Comparison of ENCODE assay signal across 20 cellular contexts in genomic region chr5:41012318-41012717, GRCh38. TPM values are rescaled to one million over a fixed set of nuclear protein-coding genes. Genes with fewer than 3 reads are reported as not detected.
A peak's percentile ranks its signal among the peaks of the same experiment; 100 is the strongest.
DNase-seq lines count a peak whose midpoint lies in the region; ATAC-seq and TF ChIP-seq lines count a peak whose summit lies in the region.
"Had no signal": no experiment of that assay in that cellular context is flagged by ENCODE, and none has a peak within 500 bp of the region (broad histone marks: within the 10 kb centered on the region; RNA-seq: fewer than 3 reads in every experiment).

No MANE protein-coding gene starts in this region.

- ATAC-seq in SK-N-SH treated with all-trans-retinoic acid at 6 μM for 48 hours (no peak), upper lobe of right lung (peak; percentile 63), GM18909 (IDR thresholded peaks at IDR 0.05; ENCODE audit: poor library complexity, unreplicated experiment) (no peak), GM21423 (IDR thresholded peaks at IDR 0.05; ENCODE audit: unreplicated experiment) (no peak)
- ATAC-seq: A549; CD8-positive, alpha-beta T cell; HCT116 had no signal

- H3K9me3 ChIP-seq in liver (ENCODE audit: control insufficient read depth in 4 of 4, low read length in 3 of 4) (no peaks in the 10 kb centered on the region), upper lobe of right lung (no peaks in the 10 kb centered on the region)
- H3K9me3 ChIP-seq: A549 had no signal

- H3K9ac ChIP-seq in liver (ENCODE audit: low read depth in 1 of 2, low read length in 2 of 2): no peak overlapping the region

- TF ChIP-seq CTCF in liver (IDR thresholded peaks at IDR 0.05; ENCODE audit: low read depth, low read length, missing input control) (no peak), upper lobe of right lung (IDR thresholded peaks at IDR 0.05) (no peak)

- H3K4me3 ChIP-seq in liver (ENCODE audit: low read depth in 1 of 3, low read length in 3 of 3): no peak overlapping the region
- no peak overlapping the region for H3K4me3 ChIP-seq in upper lobe of right lung
- H3K4me3 ChIP-seq: A549 had no signal

- TF ChIP-seq RAD21 in liver (IDR thresholded peaks at IDR 0.05): peak; percentile 44 to 54

- WGBS in liver: 37% methylated on average over 4 of the region's 4 CpGs

- DNase-seq in SHP77 (lab: John Stamatoyannopoulos, UW) (peak; percentile 25 to 57), upper lobe of right lung (no peak), foreskin melanocyte (no peak)
- DNase-seq: CD8-positive, alpha-beta T cell; COR-L47; DMS153; DMS79 treated with DMSO at 0.1 percent for 48 hours; EL; GDM1; IMR-90 had no signal

- peak overlapping the region; percentile 42 to 48 for H3K27ac ChIP-seq in liver (ENCODE audit: low read depth in 1 of 2, low read length in 2 of 2)
- no peak overlapping the region for H3K27ac ChIP-seq in upper lobe of right lung
- H3K27ac ChIP-seq: A549 had no signal

- no peaks in the 10 kb centered on the region for H3K27me3 ChIP-seq in liver (ENCODE audit: control insufficient read depth in 4 of 4, insufficient read depth in 4 of 4, low read length in 3 of 4)
- no peaks in the 10 kb centered on the region for H3K27me3 ChIP-seq in upper lobe of right lung

- intact Hi-C loops in upper lobe of right lung (cut with DNase I): no loop called here

- H3K36me3 ChIP-seq in liver (ENCODE audit: control insufficient read depth in 4 of 4, insufficient read depth in 3 of 4, low read depth in 1 of 4, low read length in 3 of 4) (no peaks in the 10 kb centered on the region), upper lobe of right lung (no peaks in the 10 kb centered on the region)

- peaks cover 0 to 12% (median 4%) of the 10 kb centered on the region in 4 donors for H3K4me1 ChIP-seq in liver (ENCODE audit: control insufficient read depth in 4 of 4, insufficient read depth in 4 of 4, low read length in 3 of 4)
- H3K4me1 ChIP-seq in upper lobe of right lung: no peaks in the 10 kb centered on the region
- H3K4me1 ChIP-seq: A549 had no signal

TF ChIP-seq in SK-N-SH treated with all-trans-retinoic acid at 6 μM for 48 hours, 23 proteins besides CTCF, POLR2A, EP300 and RAD21:
- TF ChIP-seq TSHZ2 (CRISPR knock-in tag; IDR thresholded peaks at IDR 0.05) (0 out of 2 replicates have a peak, but pooled peaks have one; percentile 19), TCF4 (CRISPR knock-in tag; IDR thresholded peaks at IDR 0.05; ENCODE audit: borderline replicate concordance) (peak; percentile 79), OSR1 (CRISPR knock-in tag; IDR thresholded peaks at IDR 0.05) (no peak), ZFP30 (CRISPR knock-in tag; IDR thresholded peaks at IDR 0.05) (no peak), ZNF565 (CRISPR knock-in tag; conservative IDR thresholded peaks at IDR 0.05; ENCODE audit: low read depth) (no peak), ESRRG (CRISPR knock-in tag; IDR thresholded peaks at IDR 0.05) (no peak), BACH2 (CRISPR knock-in tag; IDR thresholded peaks at IDR 0.05; ENCODE audit: borderline replicate concordance) (no peak)

TF ChIP-seq in liver, 16 proteins besides CTCF, POLR2A, EP300 and RAD21:
- TF ChIP-seq ATF3 (IDR thresholded peaks at IDR 0.05) (no peak), RXRA (IDR thresholded peaks at IDR 0.05) (peak; percentile 7 to 74), FOXA2 (IDR thresholded peaks at IDR 0.05) (peak; percentile 27), HNF4A (conservative IDR thresholded peaks at IDR 0.05) (peak; percentile 41 to 70), MAX (IDR thresholded peaks at IDR 0.05) (peak; percentile 72), YY1 (IDR thresholded peaks at IDR 0.05) (peak; percentile 54), SP1 (IDR thresholded peaks at IDR 0.05) (peak; percentile 37), JUND (IDR thresholded peaks at IDR 0.05) (peak in 1 of 2 donors; percentile 35), REST (IDR thresholded peaks at IDR 0.05) (peak; percentile 42), NR2F2 (IDR thresholded peaks at IDR 0.05) (no peak), GABPA (IDR thresholded peaks at IDR 0.05 in 1 of 2, conservative IDR thresholded peaks at IDR 0.05 in 1 of 2) (no peak)

RNA-seq across cellular contexts. Expression of gene MROH2B, which starts 58.8 kb away (rescaled TPM):
- total RNA-seq in liver (under 1 TPM in 1 of 2 donors, not detected in 1; under 0.01 TPM), upper lobe of right lung (not detected)
- polyA plus RNA-seq in liver: under 1 TPM; 0.06 to 0.46 TPM
- total RNA-seq: CD8-positive, alpha-beta T cell; H4; IMR-90 had no signal
- polyA plus RNA-seq: A549, AG04450, BJ, CD14-positive monocyte, IMR-90 had no signal

Comparison
In these comparisons a context has a peak if more than half of its experiments do, and no peak if none do; other contexts are left out.
1. DNase-seq: peak in SHP77 (2 of 2); none in upper lobe of right lung (single experiment) and foreskin melanocyte (single experiment).